Comparison of ENCODE assay signal across 18 cellular contexts in genomic region chr4:172900880-172901279, GRCh38.
"Had no signal": no experiment of that assay in that cellular context is flagged by ENCODE, and none has a peak within 500 bp of the region (broad histone marks: within the 10 kb centered on the region; RNA-seq: fewer than 3 reads in every experiment).

No MANE protein-coding gene starts in this region.

- FAIRE-seq: kidney had no signal

- ATAC-seq: activated CD4-positive, alpha-beta T cell treated with anti-CD3 and anti-CD28 coated beads for 36 hours; foreskin keratinocyte; lower lobe of right lung; naive thymus-derived CD4-positive, alpha-beta T cell had no signal

- H3K27me3 ChIP-seq: spleen had no signal

- H3K27ac Mint-ChIP-seq: activated B cell treated with CpG ODN at 0.5 μM for 24 hours; activated CD4-positive, alpha-beta T cell treated with anti-CD3 and anti-CD28 coated beads for 36 hours; activated naive CD8-positive, alpha-beta T cell treated with anti-CD3 and anti-CD28 coated beads, Interleukin-2, amount 10 ng/mL, durations not matched to agents 7 days and 5 days; naive thymus-derived CD4-positive, alpha-beta T cell; T-helper 1 cell treated with Interleukin-12 subunit alpha and Interleukin-12 subunit beta and Interleukin-4 antibody, amounts not matched to agents 30 μg/mL and 1 μg/mL, for 36 hours had no signal

- H3K4me3 ChIP-seq: lower lobe of right lung, prostate gland, spleen had no signal

- H3K36me3 Mint-ChIP-seq: activated naive CD8-positive, alpha-beta T cell treated with anti-CD3 and anti-CD28 coated beads, Interleukin-2, amount 10 ng/mL, durations not matched to agents 7 days and 5 days had no signal

- H3K4me3 Mint-ChIP-seq: activated B cell treated with CpG ODN at 0.5 μM for 24 hours; activated CD4-positive, alpha-beta T cell treated with anti-CD3 and anti-CD28 coated beads for 36 hours; activated naive CD8-positive, alpha-beta T cell treated with anti-CD3 and anti-CD28 coated beads, Interleukin-2, amount 10 ng/mL, durations not matched to agents 7 days and 5 days; naive thymus-derived CD4-positive, alpha-beta T cell; T-helper 1 cell treated with Interleukin-12 subunit alpha and Interleukin-12 subunit beta and Interleukin-4 antibody, amounts not matched to agents 30 μg/mL and 1 μg/mL, for 36 hours had no signal

- DNase-seq: activated B cell treated with CpG ODN at 0.5 μM for 24 hours; activated CD4-positive, alpha-beta T cell treated with anti-CD3 and anti-CD28 coated beads for 36 hours; activated CD4-positive, alpha-beta T cell treated with anti-CD3 and anti-CD28 coated beads, Interleukin-2, amount 50 U/mL, for 48 hours; activated CD8-positive, alpha-beta memory T cell treated with anti-CD3 and anti-CD28 coated beads, Interleukin-2, amount 50 U/mL, for 48 hours; activated naive CD4-positive, alpha-beta T cell treated with Interleukin-2 at 50 U/mL for 16 hours; activated naive CD8-positive, alpha-beta T cell treated with anti-CD3 and anti-CD28 coated beads, Interleukin-2, amount 10 ng/mL, durations not matched to agents 7 days and 5 days; activated T-cell treated with anti-CD3 and anti-CD28 coated beads, Interleukin-2, amount 50 U/mL, for 48 hours; amniotic stem cell; kidney; lower lobe of right lung; naive thymus-derived CD4-positive, alpha-beta T cell; spleen; stimulated activated CD4-positive, alpha-beta T cell treated with anti-CD3 and anti-CD28 coated beads, Interleukin-4, amount 100 ng/mL, for 1 hour; stimulated activated naive CD4-positive, alpha-beta T cell treated with Interleukin-2 at 50 U/mL for 16 hours; T1000 had no signal

- H3K9me3 Mint-ChIP-seq: activated naive CD8-positive, alpha-beta T cell treated with anti-CD3 and anti-CD28 coated beads, Interleukin-2, amount 10 ng/mL, durations not matched to agents 7 days and 5 days; T-helper 1 cell treated with Interleukin-12 subunit alpha and Interleukin-12 subunit beta and Interleukin-4 antibody, amounts not matched to agents 30 μg/mL and 1 μg/mL, for 36 hours had no signal

- H3K36me3 ChIP-seq: lower lobe of right lung, prostate gland, spleen had no signal

- H3K4me1 Mint-ChIP-seq: activated B cell treated with CpG ODN at 0.5 μM for 24 hours; activated CD4-positive, alpha-beta T cell treated with anti-CD3 and anti-CD28 coated beads for 36 hours; activated naive CD8-positive, alpha-beta T cell treated with anti-CD3 and anti-CD28 coated beads, Interleukin-2, amount 10 ng/mL, durations not matched to agents 7 days and 5 days; naive thymus-derived CD4-positive, alpha-beta T cell had no signal

- H3K27me3 Mint-ChIP-seq: activated B cell treated with CpG ODN at 0.5 μM for 24 hours had no signal
